9 cellular contexts compared by ENCODE assay signal in genomic region chr11:14386895-14387480, GRCh38. TPM values are rescaled to one million over a fixed set of nuclear protein-coding genes. Genes with fewer than 3 reads are reported as not detected.
DNase-seq lines count a peak whose midpoint lies in the region; ATAC-seq and TF ChIP-seq lines count a peak whose summit lies in the region.
"Had no signal": no experiment of that assay in that cellular context is flagged by ENCODE, and none has a peak within 500 bp of the region (broad histone marks: within the 10 kb centered on the region; RNA-seq: fewer than 3 reads in every experiment).

No MANE protein-coding gene starts in this region.

- peaks cover 3% of the 10 kb centered on the region; the same call in 1 of the 2 replicates for H3K4me1 ChIP-seq in SJCRH30

- peaks cover 32% of the 10 kb centered on the region for H3K27me3 Mint-ChIP-seq in neural crest cell (ENCODE audit: low read depth)

- H3K27ac ChIP-seq in SJCRH30: no peak overlapping the region

- H3K4me1 Mint-ChIP-seq in neural crest cell: peaks cover 7% of the 10 kb centered on the region

- peak; percentile 51 for DNase-seq in ELF-1 (ENCODE audit: low read depth, low spot score)
- peak; percentile 74 to 77 for DNase-seq in SJCRH30
- peak; percentile 60 for DNase-seq in fibroblast of villous mesenchyme (ENCODE audit: low read depth)
- DNase-seq in neural crest cell (ENCODE audit: low read depth, low spot score): peak; percentile 53
- DNase-seq in GDM1 (lab: John Stamatoyannopoulos, UW): no peak
- DNase-seq in stimulated activated CD8-positive, alpha-beta memory T cell treated with anti-CD3 and anti-CD28 coated beads, Interleukin-4, amount 100 ng/mL, for 48 hours: no peak
- DNase-seq: activated naive CD4-positive, alpha-beta T cell treated with Interleukin-2 at 50 U/mL for 16 hours had no signal

- no peaks in the 10 kb centered on the region for H3K36me3 Mint-ChIP-seq in neural crest cell (ENCODE audit: low read depth)

- no peaks in the 10 kb centered on the region for H3K36me3 ChIP-seq in SJCRH30

- H3K27ac Mint-ChIP-seq in neural crest cell (ENCODE audit: unreplicated experiment): no peak overlapping the region

- TF ChIP-seq CTCF in fibroblast of villous mesenchyme (IDR thresholded peaks at IDR 0.05; ENCODE audit: insufficient read depth, low read depth, low read length) (no peak), neural crest cell (conservative IDR thresholded peaks at IDR 0.05) (no peak)

- ATAC-seq in HG03045 (IDR thresholded peaks at IDR 0.05; ENCODE audit: unreplicated experiment): no peak
- ATAC-seq in GM19328 (IDR thresholded peaks at IDR 0.05; ENCODE audit: unreplicated experiment): no peak

- no peaks in the 10 kb centered on the region for H3K9me3 ChIP-seq in SJCRH30 (replicated peaks)

- H3K4me3 ChIP-seq in SJCRH30 (no peak overlapping the region), fibroblast of villous mesenchyme (ENCODE audit: low read depth, low read length) (no peak overlapping the region)

- no peak overlapping the region for H3K4me3 Mint-ChIP-seq in neural crest cell

- no peaks in the 10 kb centered on the region for H3K27me3 ChIP-seq in SJCRH30

- no peaks in the 10 kb centered on the region for H3K9me3 Mint-ChIP-seq in neural crest cell

RNA-seq across cellular contexts. Expression of gene RRAS2, which starts 28.0 kb away (rescaled TPM):
- total RNA-seq in SJCRH30 (2014; rRNA removed; shearing (Covaris generic)): 87.6 and 93.0 TPM in 2 replicates
- total RNA-seq in fibroblast of villous mesenchyme: 73.8 and 138 TPM in 2 replicates
- total RNA-seq in neural crest cell: 36.6 and 37.8 TPM in 2 replicates

Comparison
In these comparisons a context has a peak if more than half of its experiments do, and no peak if none do; other contexts are left out.
1. DNase-seq: peak in ELF-1 (single experiment), SJCRH30 (2 of 2), fibroblast of villous mesenchyme (single experiment) and neural crest cell (single experiment); none in GDM1 (single experiment) and stimulated activated CD8-positive, alpha-beta memory T cell treated with anti-CD3 and anti-CD28 coated beads, Interleukin-4, amount 100 ng/mL, for 48 hours (single experiment).